Comparison of ENCODE assay signal across 1 cellular context in genomic region chr6:132084811-132085509, GRCh38.
TF ChIP-seq lines count a peak whose summit lies in the region.

No MANE protein-coding gene starts in this region.

TF ChIP-seq in GM23338, 12 proteins besides CTCF, POLR2A, EP300 and RAD21 (continued from another document):
- TF ChIP-seq JUNB (IDR thresholded peaks at IDR 0.05; ENCODE audit: unreplicated experiment) (no peak), ZNF114 (CRISPR knock-in tag; IDR thresholded peaks at IDR 0.05) (no peak), NANOG (IDR thresholded peaks at IDR 0.05; ENCODE audit: borderline replicate concordance) (no peak), ETS1 (IDR thresholded peaks at IDR 0.05) (no peak)
